Comparison of ENCODE assay signal across 1 cellular context in genomic region chr7:17598305-17598704, GRCh38.
TF ChIP-seq lines count a peak whose summit lies in the region.

No MANE protein-coding gene starts in this region.

TF ChIP-seq in SK-N-SH, 30 proteins besides CTCF, POLR2A, EP300 and RAD21 (continued from another document):
- no peak for TF ChIP-seq JUND (IDR thresholded peaks at IDR 0.05)
- no peak for TF ChIP-seq POLR2AphosphoS5 (IDR thresholded peaks at IDR 0.05; ENCODE audit: low read depth, low read length)
- TF ChIP-seq PBX3 (IDR thresholded peaks at IDR 0.05) = no peak
- TF ChIP-seq YY1 (IDR thresholded peaks at IDR 0.05; ENCODE audit: low read depth) = no peak
